In the genomic region with DNA sequence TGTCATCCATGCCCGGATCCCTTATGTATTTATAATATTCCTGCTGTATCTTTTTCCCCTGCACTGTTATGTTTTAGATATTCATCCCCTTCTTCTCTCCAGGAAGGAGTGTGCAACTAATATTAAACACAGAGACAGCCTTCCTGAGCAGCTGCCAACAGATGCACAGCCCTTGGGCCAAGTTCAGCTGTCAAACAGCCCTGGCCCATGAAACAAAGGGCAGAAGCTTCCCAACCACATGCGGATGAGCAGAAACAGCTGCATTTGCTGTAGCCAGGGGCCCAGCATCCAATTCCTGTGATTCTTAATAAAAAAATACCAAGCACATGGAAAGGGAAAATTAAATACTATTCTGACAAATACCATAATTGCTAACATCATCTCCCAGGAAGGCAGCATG, we compare ENCODE assay signal across 18 cellular contexts. TPM values are rescaled to one million over a fixed set of nuclear protein-coding genes. Genes with fewer than 3 reads are reported as not detected.
DNase-seq lines count a peak whose midpoint lies in the region; ATAC-seq and TF ChIP-seq lines count a peak whose summit lies in the region.
"Had no signal": no experiment of that assay in that cellular context is flagged by ENCODE, and none has a peak within 500 bp of the region (broad histone marks: within the 10 kb centered on the region; RNA-seq: fewer than 3 reads in every experiment).

No MANE protein-coding gene starts in this region.

- H3K27me3 Mint-ChIP-seq in natural killer cell treated with Interleukin-12 subunit alpha and Interleukin-12 subunit beta and Interleukin-15 and Interleukin-18, amount 100 ng/mL, for 72 hours = no peaks in the 10 kb centered on the region
- peaks cover 0 to 5% of the 10 kb centered on the region in 2 donors for H3K27me3 Mint-ChIP-seq in T-cell

- ATAC-seq in Right ventricle myocardium superior (ENCODE audit: poor library complexity) = no peak
- ATAC-seq in Right ventricle myocardium inferior = no peak
- peak; percentile 30 for ATAC-seq in body of pancreas
- peak; percentile 54 for ATAC-seq in upper lobe of right lung
- no peak for ATAC-seq in natural killer cell treated with Interleukin-12 subunit alpha and Interleukin-12 subunit beta and Interleukin-15 and Interleukin-18, amount 100 ng/mL, for 72 hours
- ATAC-seq in T-cell (replicated peaks in 1 of 4) = no peak
- ATAC-seq: CD8-positive, alpha-beta T cell had no signal

- H3K4me3 Mint-ChIP-seq in natural killer cell treated with Interleukin-12 subunit alpha and Interleukin-12 subunit beta and Interleukin-15 and Interleukin-18, amount 100 ng/mL, for 72 hours = no peak overlapping the region
- no peak overlapping the region for H3K4me3 Mint-ChIP-seq in T-cell
- H3K4me3 Mint-ChIP-seq: CD14-positive monocyte; CD8-positive, alpha-beta T cell had no signal

- H3K9me3 Mint-ChIP-seq in natural killer cell treated with Interleukin-12 subunit alpha and Interleukin-12 subunit beta and Interleukin-15 and Interleukin-18, amount 100 ng/mL, for 72 hours = peaks cover 4% of the 10 kb centered on the region
- H3K9me3 Mint-ChIP-seq in T-cell = no peaks in the 10 kb centered on the region
- H3K9me3 Mint-ChIP-seq: CD14-positive monocyte; CD8-positive, alpha-beta T cell had no signal

- TF ChIP-seq POLR2A in body of pancreas (IDR thresholded peaks at IDR 0.05) = no peak

- H3K36me3 Mint-ChIP-seq in natural killer cell treated with Interleukin-12 subunit alpha and Interleukin-12 subunit beta and Interleukin-15 and Interleukin-18, amount 100 ng/mL, for 72 hours = no peaks in the 10 kb centered on the region
- no peaks in the 10 kb centered on the region for H3K36me3 Mint-ChIP-seq in T-cell
- H3K36me3 Mint-ChIP-seq: CD14-positive monocyte; CD8-positive, alpha-beta T cell had no signal

- H3K36me3 ChIP-seq in body of pancreas (replicated peaks in 1 of 2; ENCODE audit: insufficient read depth in 1 of 2, low read depth in 2 of 2) = no peaks in the 10 kb centered on the region
- no peaks in the 10 kb centered on the region for H3K36me3 ChIP-seq in upper lobe of right lung
- H3K36me3 ChIP-seq: HAP-1 had no signal

- H3K4me1 Mint-ChIP-seq in natural killer cell treated with Interleukin-12 subunit alpha and Interleukin-12 subunit beta and Interleukin-15 and Interleukin-18, amount 100 ng/mL, for 72 hours (ENCODE audit: low read depth in 2 of 2) = no peaks in the 10 kb centered on the region
- no peaks in the 10 kb centered on the region for H3K4me1 Mint-ChIP-seq in T-cell
- H3K4me1 Mint-ChIP-seq: CD14-positive monocyte had no signal

- H3K27ac ChIP-seq in body of pancreas = no peak overlapping the region
- H3K27ac ChIP-seq in upper lobe of right lung = no peak overlapping the region
- H3K27ac ChIP-seq: 22Rv1 had no signal

- no peak overlapping the region for H3K4me3 ChIP-seq in body of pancreas
- no peak overlapping the region for H3K4me3 ChIP-seq in upper lobe of right lung
- H3K4me3 ChIP-seq: HAP-1 had no signal

- DNase-seq in Right ventricle myocardium superior (peak; percentile 50), Right ventricle myocardium inferior (ENCODE audit: missing footprints) (no peak), body of pancreas (peak in 1 of 4 donors; percentile 6), mucosa of gallbladder (ENCODE audit: low spot score) (peak; percentile 56), upper lobe of right lung (no peak), DMS79 treated with DMSO at 0.1 percent for 48 hours (lab: John Stamatoyannopoulos, UW) (no peak), T-cell (no peak)
- DNase-seq in natural killer cell treated with Interleukin-12 subunit alpha and Interleukin-12 subunit beta and Interleukin-15 and Interleukin-18, amount 100 ng/mL, for 72 hours (ENCODE audit: low spot score) = no peak
- DNase-seq: CD8-positive, alpha-beta T cell; COR-L47; DMS153; DND-41; GDM1 had no signal

- H3K4me1 ChIP-seq in body of pancreas (no peaks in the 10 kb centered on the region), upper lobe of right lung (no peaks in the 10 kb centered on the region)
- H3K4me1 ChIP-seq: HAP-1 had no signal

- no peak overlapping the region for H3K27ac Mint-ChIP-seq in natural killer cell treated with Interleukin-12 subunit alpha and Interleukin-12 subunit beta and Interleukin-15 and Interleukin-18, amount 100 ng/mL, for 72 hours
- no peak overlapping the region for H3K27ac Mint-ChIP-seq in T-cell
- H3K27ac Mint-ChIP-seq: CD14-positive monocyte; CD8-positive, alpha-beta T cell had no signal

- intact Hi-C loops in Right ventricle myocardium superior (cut with DNase I) (no loop called here), Right ventricle myocardium inferior (cut with DNase I) (no loop called here), body of pancreas (cut with DNase I) (no loop called here), upper lobe of right lung (cut with DNase I) (no loop called here)

- POLR2A ChIA-PET in T-cell (lab: Charles Lee) = no interaction called here

- CTCF ChIA-PET in T-cell (lab: Charles Lee) = no interaction called here

- H3K27me3 ChIP-seq in body of pancreas = no peaks in the 10 kb centered on the region
- H3K27me3 ChIP-seq in upper lobe of right lung = no peaks in the 10 kb centered on the region

- 84 to 86% methylated on average over 2 of the region's 2 CpGs for WGBS in body of pancreas, 2 donors

- no peak for TF ChIP-seq CTCF in body of pancreas (IDR thresholded peaks at IDR 0.05)
- TF ChIP-seq CTCF in upper lobe of right lung (IDR thresholded peaks at IDR 0.05) = no peak

- H3K9me3 ChIP-seq in body of pancreas (no peaks in the 10 kb centered on the region), upper lobe of right lung (no peaks in the 10 kb centered on the region)
- H3K9me3 ChIP-seq: HAP-1 had no signal

RNA-seq across cellular contexts. Expression of a gene that starts 46.7 kb away (rescaled TPM):
- total RNA-seq in Right ventricle myocardium superior (0.32 TPM), Right ventricle myocardium inferior (0.05 TPM), body of pancreas (10 to 100 TPM in 1 of 2 donors, 1 to 10 TPM in 1; 3.1 to 11.2 TPM), mucosa of gallbladder (6.6 TPM), upper lobe of right lung (1.0 TPM), T-cell (not detected)
- total RNA-seq in natural killer cell treated with Interleukin-12 subunit alpha and Interleukin-12 subunit beta and Interleukin-15 and Interleukin-18, amount 100 ng/mL, for 72 hours = not detected
- total RNA-seq: A673; CD8-positive, alpha-beta T cell; HT-29 had no signal

Comparison
In these comparisons a context has a peak if more than half of its experiments do, and no peak if none do; other contexts are left out.
1. DNase-seq: peak in Right ventricle myocardium superior (single experiment) and mucosa of gallbladder (single experiment); none in Right ventricle myocardium inferior (single experiment), upper lobe of right lung (single experiment), natural killer cell treated with Interleukin-12 subunit alpha and Interleukin-12 subunit beta and Interleukin-15 and Interleukin-18, amount 100 ng/mL, for 72 hours (single experiment), DMS79 treated with DMSO at 0.1 percent for 48 hours (single experiment) and T-cell (0 of 34).
2. ATAC-seq: peak in body of pancreas (single experiment) and upper lobe of right lung (single experiment); none in Right ventricle myocardium superior (single experiment), Right ventricle myocardium inferior (single experiment), natural killer cell treated with Interleukin-12 subunit alpha and Interleukin-12 subunit beta and Interleukin-15 and Interleukin-18, amount 100 ng/mL, for 72 hours (0 of 2) and T-cell (0 of 4).